14 cellular contexts compared by ENCODE assay signal in genomic region chr4:141391771-141392170, GRCh38.
DNase-seq lines count a peak whose midpoint lies in the region; ATAC-seq and TF ChIP-seq lines count a peak whose summit lies in the region.
"Had no signal": no experiment of that assay in that cellular context is flagged by ENCODE, and none has a peak within 500 bp of the region (broad histone marks: within the 10 kb centered on the region; RNA-seq: fewer than 3 reads in every experiment).

No MANE protein-coding gene starts in this region.

- H2BK15ac ChIP-seq in neuronal stem cell (ENCODE audit: low read length): no peak overlapping the region

- no peak overlapping the region for H3K9ac ChIP-seq in neuronal stem cell (ENCODE audit: low read depth, low read length, poor library complexity)

- H2AK5ac ChIP-seq in neuronal stem cell (ENCODE audit: low read depth, low read length): no peak overlapping the region

- H3K18ac ChIP-seq in neuronal stem cell (ENCODE audit: low read length): no peak overlapping the region

- H3K27ac ChIP-seq in RWPE1 (no peak overlapping the region), neuronal stem cell (replicated peaks; ENCODE audit: low read length) (no peak overlapping the region)
- H3K27ac ChIP-seq: adrenal gland, lower lobe of right lung, thoracic aorta had no signal

- DNase-seq in EH (ENCODE audit: low read depth) (peak; percentile 27), NCI-H146 (lab: John Stamatoyannopoulos, UW) (peak; percentile 31), RWPE1 (ENCODE audit: low spot score) (peak; percentile 53), left kidney (ENCODE audit: low read depth, low spot score) (peak; percentile 7), neuronal stem cell (ENCODE audit: low spot score) (no peak)
- DNase-seq: adrenal gland; H9; lower lobe of right lung; naive thymus-derived CD4-positive, alpha-beta T cell; NCI-H226 had no signal

- no peak overlapping the region for H2AFZ ChIP-seq in neuronal stem cell (ENCODE audit: low read length)

- H2BK12ac ChIP-seq in neuronal stem cell (ENCODE audit: low read length): no peak overlapping the region

- H3K23ac ChIP-seq in neuronal stem cell (ENCODE audit: low read depth, low read length, poor library complexity): no peak overlapping the region

- TF ChIP-seq CTCF in RWPE1 (conservative IDR thresholded peaks at IDR 0.05; ENCODE audit: low read depth): no peak

- POLR2A ChIA-PET in RWPE1 (lab: Yijun Ruan, JAX; ENCODE audit: low non-redundant PET): no interaction called here

- no peak overlapping the region for H3K4ac ChIP-seq in neuronal stem cell (ENCODE audit: low read length)

- H3K4me2 ChIP-seq in neuronal stem cell (ENCODE audit: insufficient read depth, low read length, poor library complexity, severe bottlenecking): no peak overlapping the region
- H3K4me2 ChIP-seq: smooth muscle cell had no signal

- H3K14ac ChIP-seq in neuronal stem cell (ENCODE audit: low read length): no peak overlapping the region

- WGBS in neuronal stem cell (ENCODE audit: extremely low coverage in 2 of 2, insufficient read length in 2 of 2, insufficient replicate concordance in 1 of 2), 2 donors: no CpG with 5 or more reads among the region's 3 CpGs

- no peak overlapping the region for H2BK5ac ChIP-seq in neuronal stem cell (ENCODE audit: low read length)

- H3K4me3 ChIP-seq in neuronal stem cell (ENCODE audit: low read length in 2 of 2): no peak overlapping the region
- H3K4me3 ChIP-seq: adrenal gland, lower lobe of right lung, smooth muscle cell, thoracic aorta had no signal

- CTCF ChIA-PET in RWPE1 (lab: Yijun Ruan, JAX): interaction anchor here (0.6 kb wide), 1 partner anchor 260 kb away, joined by 3 read pairs; no protein-coding TSS in a partner anchor

- no peaks in the 10 kb centered on the region for H3K36me3 ChIP-seq in neuronal stem cell (replicated peaks in 1 of 2; ENCODE audit: control insufficient read depth in 2 of 2, insufficient read depth in 2 of 2, low read length in 2 of 2)
- H3K36me3 ChIP-seq: adrenal gland, lower lobe of right lung, thoracic aorta had no signal

- H3K9me3 ChIP-seq in neuronal stem cell (replicated peaks in 1 of 2; ENCODE audit: control insufficient read depth in 2 of 2, insufficient read depth in 1 of 2, low read depth in 1 of 2, low read length in 2 of 2): no peaks in the 10 kb centered on the region
- H3K9me3 ChIP-seq: adrenal gland, lower lobe of right lung, thoracic aorta had no signal

- H3K27me3 ChIP-seq in neuronal stem cell (ENCODE audit: control insufficient read depth in 3 of 3, insufficient read depth in 3 of 3, low read depth in 1 of 3, low read length in 3 of 3): no peaks in the 10 kb centered on the region
- H3K27me3 ChIP-seq: adrenal gland had no signal

- H2BK120ac ChIP-seq in neuronal stem cell (ENCODE audit: low read depth, low read length): no peak overlapping the region

- H3K4me1 ChIP-seq in neuronal stem cell (ENCODE audit: control insufficient read depth in 2 of 2, insufficient read depth in 1 of 2, low read depth in 1 of 2, low read length in 2 of 2): no peaks in the 10 kb centered on the region
- H3K4me1 ChIP-seq: adrenal gland, lower lobe of right lung had no signal

- ATAC-seq in HG03520 (IDR thresholded peaks at IDR 0.05; ENCODE audit: unreplicated experiment) (no peak), HG02885 (IDR thresholded peaks at IDR 0.05; ENCODE audit: poor library complexity, unreplicated experiment) (no peak)
- ATAC-seq: lower lobe of right lung; naive thymus-derived CD4-positive, alpha-beta T cell had no signal

- H4K91ac ChIP-seq in neuronal stem cell (ENCODE audit: low read depth, low read length, poor library complexity): no peak overlapping the region

- H3K79me1 ChIP-seq in neuronal stem cell (ENCODE audit: low read depth, low read length): no peaks in the 10 kb centered on the region

- H4K8ac ChIP-seq in neuronal stem cell (ENCODE audit: low read depth, low read length): no peak overlapping the region
